Comparison of ENCODE assay signal across 1 cellular context in genomic region chr19:57389730-57390598, GRCh38.
A peak's percentile ranks its signal among the peaks of the same experiment; 100 is the strongest.
TF ChIP-seq lines count a peak whose summit lies in the region.

ZNF548 (plus strand) TSS chr19:57389854; CDS start chr19:57390100, 246 bp downstream.

TF ChIP-seq in SK-N-SH, 30 proteins besides CTCF, POLR2A, EP300 and RAD21 (continued from another document):
- TF ChIP-seq RFX5 (IDR thresholded peaks at IDR 0.05; ENCODE audit: low read length) (peak; percentile 26; the same call in 1 of the 2 replicates), USF2 (IDR thresholded peaks at IDR 0.05; ENCODE audit: borderline replicate concordance, low read depth, low read length) (no peak), RXRA (IDR thresholded peaks at IDR 0.05; ENCODE audit: borderline replicate concordance, low read depth) (no peak)
- TF ChIP-seq, protein P1, sequence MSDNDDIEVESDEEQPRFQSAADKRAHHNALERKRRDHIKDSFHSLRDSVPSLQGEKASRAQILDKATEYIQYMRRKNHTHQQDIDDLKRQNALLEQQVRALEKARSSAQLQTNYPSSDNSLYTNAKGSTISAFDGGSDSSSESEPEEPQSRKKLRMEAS (IDR thresholded peaks at IDR 0.05; ENCODE audit: low read depth) = peak; percentile 52; the same call in 1 of the 2 replicates
